2 cellular contexts compared by ENCODE assay signal in the genomic region with DNA sequence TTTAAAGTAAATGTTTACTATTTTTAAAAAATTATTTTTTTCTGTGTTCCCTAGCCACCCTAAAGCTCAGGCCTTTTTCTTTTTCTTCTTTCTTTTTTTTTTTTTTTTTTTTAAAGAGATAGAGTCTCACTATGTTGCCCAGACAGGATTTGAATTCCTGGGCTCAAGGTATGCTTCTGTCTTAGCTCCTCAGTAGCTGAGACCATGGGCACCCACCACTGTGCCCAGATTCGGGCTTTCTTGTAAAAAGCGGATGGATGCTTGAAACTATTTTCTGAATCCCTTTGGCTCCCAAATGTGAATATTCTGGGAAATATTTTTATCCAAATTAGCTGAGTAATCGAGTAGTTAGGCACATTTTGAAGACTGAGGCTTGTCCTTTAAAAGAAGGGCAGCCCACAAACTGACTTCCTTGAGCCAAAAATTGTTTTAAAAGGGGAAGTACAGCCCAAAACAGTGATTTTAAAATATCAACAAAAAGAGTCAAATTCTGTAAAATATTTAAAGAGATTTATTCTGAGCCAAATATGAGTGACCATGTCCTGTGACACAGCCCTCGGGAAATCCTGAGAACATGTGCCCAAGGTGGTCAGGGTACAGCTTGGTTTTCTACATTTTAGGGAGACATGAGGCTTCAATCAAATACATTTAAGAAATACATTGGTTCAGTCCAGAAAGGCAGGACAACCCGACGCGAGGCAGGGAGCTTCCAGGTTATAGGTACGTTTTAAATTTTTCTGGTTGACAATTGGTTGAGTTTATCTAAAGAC.
TF ChIP-seq lines count a peak whose summit lies in the region.

No MANE protein-coding gene starts in this region.

TF ChIP-seq in SK-N-SH, 30 proteins besides CTCF, POLR2A, EP300 and RAD21 (continued from another document):
- TF ChIP-seq YY1 (IDR thresholded peaks at IDR 0.05; ENCODE audit: low read depth) (no peak), EZH2phosphoT487 (IDR thresholded peaks at IDR 0.05; ENCODE audit: borderline replicate concordance, low read depth) (no peak), SIN3A (IDR thresholded peaks at IDR 0.05; ENCODE audit: borderline replicate concordance, low read depth, low read length) (no peak), NRF1 (IDR thresholded peaks at IDR 0.05; ENCODE audit: low read depth, low read length) (no peak), JUND (IDR thresholded peaks at IDR 0.05) (no peak)

TF ChIP-seq in liver, 16 proteins besides CTCF, POLR2A, EP300 and RAD21 (continued from another document):
- TF ChIP-seq, protein P1, sequence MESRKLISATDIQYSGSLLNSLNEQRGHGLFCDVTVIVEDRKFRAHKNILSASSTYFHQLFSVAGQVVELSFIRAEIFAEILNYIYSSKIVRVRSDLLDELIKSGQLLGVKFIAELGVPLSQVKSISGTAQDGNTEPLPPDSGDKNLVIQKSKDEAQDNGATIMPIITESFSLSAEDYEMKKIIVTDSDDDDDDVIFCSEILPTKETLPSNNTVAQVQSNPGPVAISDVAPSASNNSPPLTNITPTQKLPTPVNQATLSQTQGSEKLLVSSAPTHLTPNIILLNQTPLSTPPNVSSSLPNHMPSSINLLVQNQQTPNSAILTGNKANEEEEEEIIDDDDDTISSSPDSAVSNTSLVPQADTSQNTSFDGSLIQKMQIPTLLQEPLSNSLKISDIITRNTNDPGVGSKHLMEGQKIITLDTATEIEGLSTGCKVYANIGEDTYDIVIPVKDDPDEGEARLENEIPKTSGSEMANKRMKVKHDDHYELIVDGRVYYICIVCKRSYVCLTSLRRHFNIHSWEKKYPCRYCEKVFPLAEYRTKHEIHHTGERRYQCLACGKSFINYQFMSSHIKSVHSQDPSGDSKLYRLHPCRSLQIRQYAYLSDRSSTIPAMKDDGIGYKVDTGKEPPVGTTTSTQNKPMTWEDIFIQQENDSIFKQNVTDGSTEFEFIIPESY (IDR thresholded peaks at IDR 0.05) = no peak
- no peak for TF ChIP-seq NR2F2 (IDR thresholded peaks at IDR 0.05)
- TF ChIP-seq HNF4G (IDR thresholded peaks at IDR 0.05) = no peak
- TF ChIP-seq, protein P2, sequence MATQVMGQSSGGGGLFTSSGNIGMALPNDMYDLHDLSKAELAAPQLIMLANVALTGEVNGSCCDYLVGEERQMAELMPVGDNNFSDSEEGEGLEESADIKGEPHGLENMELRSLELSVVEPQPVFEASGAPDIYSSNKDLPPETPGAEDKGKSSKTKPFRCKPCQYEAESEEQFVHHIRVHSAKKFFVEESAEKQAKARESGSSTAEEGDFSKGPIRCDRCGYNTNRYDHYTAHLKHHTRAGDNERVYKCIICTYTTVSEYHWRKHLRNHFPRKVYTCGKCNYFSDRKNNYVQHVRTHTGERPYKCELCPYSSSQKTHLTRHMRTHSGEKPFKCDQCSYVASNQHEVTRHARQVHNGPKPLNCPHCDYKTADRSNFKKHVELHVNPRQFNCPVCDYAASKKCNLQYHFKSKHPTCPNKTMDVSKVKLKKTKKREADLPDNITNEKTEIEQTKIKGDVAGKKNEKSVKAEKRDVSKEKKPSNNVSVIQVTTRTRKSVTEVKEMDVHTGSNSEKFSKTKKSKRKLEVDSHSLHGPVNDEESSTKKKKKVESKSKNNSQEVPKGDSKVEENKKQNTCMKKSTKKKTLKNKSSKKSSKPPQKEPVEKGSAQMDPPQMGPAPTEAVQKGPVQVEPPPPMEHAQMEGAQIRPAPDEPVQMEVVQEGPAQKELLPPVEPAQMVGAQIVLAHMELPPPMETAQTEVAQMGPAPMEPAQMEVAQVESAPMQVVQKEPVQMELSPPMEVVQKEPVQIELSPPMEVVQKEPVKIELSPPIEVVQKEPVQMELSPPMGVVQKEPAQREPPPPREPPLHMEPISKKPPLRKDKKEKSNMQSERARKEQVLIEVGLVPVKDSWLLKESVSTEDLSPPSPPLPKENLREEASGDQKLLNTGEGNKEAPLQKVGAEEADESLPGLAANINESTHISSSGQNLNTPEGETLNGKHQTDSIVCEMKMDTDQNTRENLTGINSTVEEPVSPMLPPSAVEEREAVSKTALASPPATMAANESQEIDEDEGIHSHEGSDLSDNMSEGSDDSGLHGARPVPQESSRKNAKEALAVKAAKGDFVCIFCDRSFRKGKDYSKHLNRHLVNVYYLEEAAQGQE (IDR thresholded peaks at IDR 0.05) = no peak
- TF ChIP-seq ATF3 (IDR thresholded peaks at IDR 0.05) = no peak
TF ChIP-seq in liver: peak in this region for 0.
